8 cellular contexts compared by ENCODE assay signal in the genomic region with DNA sequence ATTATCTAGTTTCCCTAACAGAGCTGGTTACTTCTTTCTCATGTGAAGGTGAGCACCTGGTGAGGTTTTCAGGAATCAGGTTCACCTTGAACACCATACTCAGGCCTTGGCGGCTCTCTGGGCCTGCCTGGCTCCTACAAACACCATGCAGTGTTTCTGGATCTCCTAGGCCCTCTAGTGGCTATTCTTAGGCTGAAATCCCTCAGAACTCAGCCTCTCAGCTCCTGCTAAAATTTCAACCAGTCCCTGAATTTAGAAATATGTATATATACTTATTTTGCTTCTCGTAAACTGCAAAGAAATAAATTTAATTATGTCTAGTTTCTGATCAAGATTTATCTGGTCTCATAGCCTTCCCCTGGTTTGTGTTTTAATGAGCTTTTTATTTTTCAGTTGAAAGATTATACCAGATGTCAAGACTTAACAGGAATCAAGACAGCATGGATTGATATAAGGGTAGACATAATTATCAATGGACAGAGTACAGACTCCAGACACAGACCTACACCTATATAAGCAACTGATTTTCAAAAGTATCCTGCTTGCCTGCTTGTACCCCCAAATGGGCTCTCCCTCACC. TPM values are rescaled to one million over a fixed set of nuclear protein-coding genes. Genes with fewer than 3 reads are reported as not detected.
DNase-seq lines count a peak whose midpoint lies in the region; ATAC-seq and TF ChIP-seq lines count a peak whose summit lies in the region.

No MANE protein-coding gene starts in this region.

- DNase-seq in EH (ENCODE audit: low read depth) (peak; percentile 60), MG63 (peak; percentile 18), SHP77 (lab: John Stamatoyannopoulos, UW) (peak; percentile 59 to 80), dermis blood vessel endothelial cell (peak; percentile 81), lung microvascular endothelial cell (ENCODE audit: low read depth in 2 of 2) (peak; percentile 63 to 68), type B pancreatic cell (ENCODE audit: extremely low spot score, unreplicated experiment) (no peak)

- peaks cover 2% of the 10 kb centered on the region for H3K27me3 Mint-ChIP-seq in type B pancreatic cell

- H3K9me3 Mint-ChIP-seq in type B pancreatic cell, result no peaks in the 10 kb centered on the region

- no peak overlapping the region for H3K4me3 Mint-ChIP-seq in type B pancreatic cell

- H3K36me3 ChIP-seq in MG63, result no peaks in the 10 kb centered on the region

- H3K4me1 Mint-ChIP-seq in type B pancreatic cell (ENCODE audit: unreplicated experiment), result no peaks in the 10 kb centered on the region

- H3K27ac Mint-ChIP-seq in type B pancreatic cell, result no peak overlapping the region

- H3K4me3 ChIP-seq in MG63, result no peak overlapping the region

- no peaks in the 10 kb centered on the region for H3K27me3 ChIP-seq in MG63

- H3K36me3 Mint-ChIP-seq in type B pancreatic cell, result no peaks in the 10 kb centered on the region

- no peaks in the 10 kb centered on the region for H3K9me3 ChIP-seq in MG63

- TF ChIP-seq CTCF in type B pancreatic cell (conservative IDR thresholded peaks at IDR 0.05), result peak; percentile 89

- ATAC-seq in GM21529 (IDR thresholded peaks at IDR 0.05; ENCODE audit: unreplicated experiment) (peak; percentile 61), GM19023 (IDR thresholded peaks at IDR 0.05; ENCODE audit: unreplicated experiment) (no peak)

RNA-seq across cellular contexts. Expression of a gene that starts 55.9 kb away (rescaled TPM):
- 0.79 and 1.3 TPM in 2 replicates for total RNA-seq in MG63 (2014; rRNA removed; shearing (Covaris generic); ENCODE audit: low replicate concordance)
- total RNA-seq in dermis blood vessel endothelial cell (1.5 and 2.0 TPM in 2 replicates), lung microvascular endothelial cell (0.65 and 0.99 TPM in 2 replicates), type B pancreatic cell (ENCODE audit: low replicate concordance) (5.9 and 8.1 TPM in 2 replicates)
